8 cellular contexts compared by ENCODE assay signal in genomic region chr7:107891619-107892366, GRCh38. TPM values are rescaled to one million over a fixed set of nuclear protein-coding genes. Genes with fewer than 3 reads are reported as not detected.
A peak's percentile ranks its signal among the peaks of the same experiment; 100 is the strongest.
DNase-seq lines count a peak whose midpoint lies in the region; ATAC-seq lines count a peak whose summit lies in the region.

No MANE protein-coding gene starts in this region.

- peak overlapping the region; percentile 90 to 100 (median 99) for H3K27ac Mint-ChIP-seq in IgD-negative memory B cell

- 22% methylated on average over 10 of the region's 10 CpGs for WGBS in thymus

- ATAC-seq in GM19468 (IDR thresholded peaks at IDR 0.05; ENCODE audit: extremely low read depth, unreplicated experiment) (peak; percentile 5), left colon (peak; percentile 27)

- H3K27me3 ChIP-seq in thymus (ENCODE audit: control insufficient read depth, insufficient read depth): no peaks in the 10 kb centered on the region

- H3K4me3 ChIP-seq in thymus (ENCODE audit: low read length): peak overlapping the region; percentile 84

- H3K27ac ChIP-seq in thymus (ENCODE audit: low read depth): peak overlapping the region; percentile 94

- no peaks in the 10 kb centered on the region for H3K27me3 Mint-ChIP-seq in IgD-negative memory B cell

- intact Hi-C loops in left colon (cut with DNase I, micrococcal nuclease): loop anchor here in 1 of 2 donors (10.0 kb wide), 1 partner anchor 253 kb away; no protein-coding TSS in a partner anchor

- DNase-seq in ELR (ENCODE audit: low read depth) (peak; percentile 49), amniotic epithelial cell (ENCODE audit: low read depth) (peak; percentile 29), left colon (no peak), DMS114 treated with DMSO at 0.1 percent for 48 hours (lab: John Stamatoyannopoulos, UW; ENCODE audit: unreplicated experiment) (no peak), NCI-H524 treated with DMSO at 0.1 percent for 48 hours (lab: John Stamatoyannopoulos, UW) (no peak)

- H3K9me3 ChIP-seq in thymus (ENCODE audit: control insufficient read depth): no peaks in the 10 kb centered on the region

- peaks cover 6% of the 10 kb centered on the region for H3K4me1 ChIP-seq in thymus (ENCODE audit: control insufficient read depth, insufficient read depth, low read length)

- H3K4me1 Mint-ChIP-seq in IgD-negative memory B cell: peaks cover 35 to 43% (median 38%) of the 10 kb centered on the region in 3 donors

- H3K36me3 ChIP-seq in thymus (ENCODE audit: control insufficient read depth, insufficient read depth): peaks cover 3% of the 10 kb centered on the region

- H3K4me3 Mint-ChIP-seq in IgD-negative memory B cell: peak overlapping the region; percentile 90 to 100 (median 98)

- peaks cover 5% of the 10 kb centered on the region for H3K36me3 Mint-ChIP-seq in IgD-negative memory B cell

- peaks cover 0 to 2% (median 0%) of the 10 kb centered on the region in 3 donors for H3K9me3 Mint-ChIP-seq in IgD-negative memory B cell

RNA-seq across cellular contexts. Expression of gene DLD, which starts 0.8 kb away (rescaled TPM):
- 45.2 TPM for polyA plus RNA-seq in IgD-negative memory B cell
- total RNA-seq in left colon: 100 to 1,000 TPM; 129 to 139 TPM
- 44.2 TPM for polyA plus RNA-seq in thymus

Comparison
In these comparisons a context has a peak if more than half of its experiments do, and no peak if none do; other contexts are left out.
1. DNase-seq: peak in ELR (single experiment) and amniotic epithelial cell (single experiment); none in left colon (0 of 2), DMS114 treated with DMSO at 0.1 percent for 48 hours (single experiment) and NCI-H524 treated with DMSO at 0.1 percent for 48 hours (single experiment).